In the genomic region with DNA sequence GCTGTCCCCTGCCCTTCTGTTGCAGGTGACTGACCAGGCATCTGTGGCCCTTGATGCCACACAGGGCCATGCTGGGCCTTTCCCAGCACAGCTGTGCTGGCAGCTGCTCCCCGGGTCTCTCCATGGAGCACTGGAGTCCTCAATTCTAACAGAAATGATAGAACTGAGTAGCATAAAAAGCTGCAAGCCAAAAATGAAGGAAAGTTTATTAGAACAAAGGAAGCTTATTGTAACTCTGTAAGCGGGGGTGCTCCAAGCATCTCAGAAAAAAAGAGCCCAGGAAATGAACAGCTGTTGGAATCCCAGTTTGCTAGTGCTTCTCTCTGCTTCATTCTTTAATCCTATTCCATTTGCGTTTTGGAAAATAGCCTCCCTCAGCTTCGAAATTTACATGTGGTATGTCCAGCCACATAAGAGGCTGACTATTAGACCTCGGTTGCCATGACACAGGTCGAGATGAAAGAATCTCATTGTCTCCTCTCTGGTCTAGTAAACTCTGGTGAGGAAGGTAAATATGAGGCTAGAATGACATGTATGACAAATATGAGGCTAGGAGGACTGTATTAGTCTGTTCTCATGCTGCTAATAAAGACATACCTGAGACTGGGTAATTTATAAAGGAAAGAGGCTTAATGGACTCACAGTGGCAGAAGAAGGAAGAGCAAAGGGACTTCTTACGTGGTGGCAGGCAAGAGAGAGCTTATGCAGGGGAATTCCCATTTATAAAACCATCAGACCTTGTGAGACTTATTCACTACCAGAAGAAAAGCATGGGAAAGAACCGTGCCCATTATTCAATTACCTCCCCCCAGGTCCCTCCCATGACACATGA, we compare ENCODE assay signal across 1 cellular context.
TF ChIP-seq lines count a peak whose summit lies in the region.

No MANE protein-coding gene starts in this region.

TF ChIP-seq in GM12878, 131 proteins besides CTCF, POLR2A, EP300 and RAD21 (continued from another document):
- TF ChIP-seq CUX1 (IDR thresholded peaks at IDR 0.05; ENCODE audit: insufficient replicate concordance, low read depth, low read length): no peak
- TF ChIP-seq JUND (IDR thresholded peaks at IDR 0.05; ENCODE audit: low read depth, low read length): no peak
- peak; percentile 75 for TF ChIP-seq ATF7 (IDR thresholded peaks at IDR 0.05; ENCODE audit: low read depth)
- TF ChIP-seq NFYA (IDR thresholded peaks at IDR 0.05; ENCODE audit: borderline replicate concordance, low read depth, low read length): no peak
- TF ChIP-seq SPI1 (IDR thresholded peaks at IDR 0.05; ENCODE audit: borderline replicate concordance, insufficient read depth, low read depth, low read length): no peak
- no peak for TF ChIP-seq SUZ12 (IDR thresholded peaks at IDR 0.05; ENCODE audit: unreplicated experiment)
- no peak for TF ChIP-seq SREBF2 (IDR thresholded peaks at IDR 0.05; ENCODE audit: low read length)
- 0 out of 2 replicates have a peak, but pooled peaks have one; percentile 52 for TF ChIP-seq IKZF1 (conservative IDR thresholded peaks at IDR 0.05)
- TF ChIP-seq NFXL1 (IDR thresholded peaks at IDR 0.05; ENCODE audit: borderline replicate concordance): no peak
- TF ChIP-seq ZBED1 (IDR thresholded peaks at IDR 0.05; ENCODE audit: borderline replicate concordance): no peak
- no peak for TF ChIP-seq LARP7 (IDR thresholded peaks at IDR 0.05)
- no peak for TF ChIP-seq CBX3 (IDR thresholded peaks at IDR 0.05; ENCODE audit: borderline replicate concordance, low read depth)
- TF ChIP-seq, protein P1, sequence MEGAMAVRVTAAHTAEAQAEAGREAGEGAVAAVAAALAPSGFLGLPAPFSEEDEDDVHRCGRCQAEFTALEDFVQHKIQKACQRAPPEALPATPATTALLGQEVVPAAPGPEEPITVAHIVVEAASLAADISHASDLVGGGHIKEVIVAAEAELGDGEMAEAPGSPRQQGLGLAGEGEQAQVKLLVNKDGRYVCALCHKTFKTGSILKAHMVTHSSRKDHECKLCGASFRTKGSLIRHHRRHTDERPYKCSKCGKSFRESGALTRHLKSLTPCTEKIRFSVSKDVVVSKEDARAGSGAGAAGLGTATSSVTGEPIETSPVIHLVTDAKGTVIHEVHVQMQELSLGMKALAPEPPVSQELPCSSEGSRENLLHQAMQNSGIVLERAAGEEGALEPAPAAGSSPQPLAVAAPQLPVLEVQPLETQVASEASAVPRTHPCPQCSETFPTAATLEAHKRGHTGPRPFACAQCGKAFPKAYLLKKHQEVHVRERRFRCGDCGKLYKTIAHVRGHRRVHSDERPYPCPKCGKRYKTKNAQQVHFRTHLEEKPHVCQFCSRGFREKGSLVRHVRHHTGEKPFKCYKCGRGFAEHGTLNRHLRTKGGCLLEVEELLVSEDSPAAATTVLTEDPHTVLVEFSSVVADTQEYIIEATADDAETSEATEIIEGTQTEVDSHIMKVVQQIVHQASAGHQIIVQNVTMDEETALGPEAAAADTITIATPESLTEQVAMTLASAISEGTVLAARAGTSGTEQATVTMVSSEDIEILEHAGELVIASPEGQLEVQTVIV (IDR thresholded peaks at IDR 0.05; ENCODE audit: borderline replicate concordance, partially characterized antibody): no peak
- TF ChIP-seq RFX5 (IDR thresholded peaks at IDR 0.05; ENCODE audit: low read depth, low read length): no peak
- 0 out of 2 replicates have a peak, but pooled peaks have one; percentile 8 for TF ChIP-seq YY1 (IDR thresholded peaks at IDR 0.05; ENCODE audit: low read depth, low read length)
- peak; percentile 76; the same call in 1 of the 2 replicates for TF ChIP-seq NBN (IDR thresholded peaks at IDR 0.05)
- TF ChIP-seq IKZF2 (IDR thresholded peaks at IDR 0.05): peak; percentile 56 to 61; a peak in 2 of 4 replicates
- no peak for TF ChIP-seq POLR2AphosphoS5 (IDR thresholded peaks at IDR 0.05; ENCODE audit: low read length)
- no peak for TF ChIP-seq NFIC (IDR thresholded peaks at IDR 0.05; ENCODE audit: low read depth, low read length)
- peak in 1 of 2 experiments; percentile 30; a peak in 1 of 4 replicates for TF ChIP-seq BHLHE40 (IDR thresholded peaks at IDR 0.05; ENCODE audit: borderline replicate concordance in 1 of 2, low read depth in 2 of 2, low read length in 1 of 2)
- TF ChIP-seq HDAC2 (IDR thresholded peaks at IDR 0.05): no peak
- no peak for TF ChIP-seq POLR2AphosphoS2 (IDR thresholded peaks at IDR 0.05; ENCODE audit: low read depth, low read length)
- TF ChIP-seq ZZZ3 (IDR thresholded peaks at IDR 0.05; ENCODE audit: control insufficient read depth, insufficient read length, low read depth): no peak
- TF ChIP-seq GATAD2B (conservative IDR thresholded peaks at IDR 0.05; ENCODE audit: low read depth): peak; percentile 57; the same call in 1 of the 2 replicates
- TF ChIP-seq, protein P2, sequence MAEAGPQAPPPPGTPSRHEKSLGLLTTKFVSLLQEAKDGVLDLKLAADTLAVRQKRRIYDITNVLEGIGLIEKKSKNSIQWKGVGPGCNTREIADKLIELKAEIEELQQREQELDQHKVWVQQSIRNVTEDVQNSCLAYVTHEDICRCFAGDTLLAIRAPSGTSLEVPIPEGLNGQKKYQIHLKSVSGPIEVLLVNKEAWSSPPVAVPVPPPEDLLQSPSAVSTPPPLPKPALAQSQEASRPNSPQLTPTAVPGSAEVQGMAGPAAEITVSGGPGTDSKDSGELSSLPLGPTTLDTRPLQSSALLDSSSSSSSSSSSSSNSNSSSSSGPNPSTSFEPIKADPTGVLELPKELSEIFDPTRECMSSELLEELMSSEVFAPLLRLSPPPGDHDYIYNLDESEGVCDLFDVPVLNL (IDR thresholded peaks at IDR 0.05; ENCODE audit: low read depth, low read length): no peak
- TF ChIP-seq MXI1 (IDR thresholded peaks at IDR 0.05; ENCODE audit: low read depth, low read length): no peak
- TF ChIP-seq, protein P3, sequence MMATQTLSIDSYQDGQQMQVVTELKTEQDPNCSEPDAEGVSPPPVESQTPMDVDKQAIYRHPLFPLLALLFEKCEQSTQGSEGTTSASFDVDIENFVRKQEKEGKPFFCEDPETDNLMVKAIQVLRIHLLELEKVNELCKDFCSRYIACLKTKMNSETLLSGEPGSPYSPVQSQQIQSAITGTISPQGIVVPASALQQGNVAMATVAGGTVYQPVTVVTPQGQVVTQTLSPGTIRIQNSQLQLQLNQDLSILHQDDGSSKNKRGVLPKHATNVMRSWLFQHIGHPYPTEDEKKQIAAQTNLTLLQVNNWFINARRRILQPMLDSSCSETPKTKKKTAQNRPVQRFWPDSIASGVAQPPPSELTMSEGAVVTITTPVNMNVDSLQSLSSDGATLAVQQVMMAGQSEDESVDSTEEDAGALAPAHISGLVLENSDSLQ (IDR thresholded peaks at IDR 0.05): peak; percentile 40; the same call in 1 of the 2 replicates
- TF ChIP-seq MTA3 (IDR thresholded peaks at IDR 0.05; ENCODE audit: borderline replicate concordance, low read length): no peak
- TF ChIP-seq ZNF622 (IDR thresholded peaks at IDR 0.05): no peak
- no peak for TF ChIP-seq CBX5 (IDR thresholded peaks at IDR 0.05; ENCODE audit: low read depth)
- TF ChIP-seq, protein P4, sequence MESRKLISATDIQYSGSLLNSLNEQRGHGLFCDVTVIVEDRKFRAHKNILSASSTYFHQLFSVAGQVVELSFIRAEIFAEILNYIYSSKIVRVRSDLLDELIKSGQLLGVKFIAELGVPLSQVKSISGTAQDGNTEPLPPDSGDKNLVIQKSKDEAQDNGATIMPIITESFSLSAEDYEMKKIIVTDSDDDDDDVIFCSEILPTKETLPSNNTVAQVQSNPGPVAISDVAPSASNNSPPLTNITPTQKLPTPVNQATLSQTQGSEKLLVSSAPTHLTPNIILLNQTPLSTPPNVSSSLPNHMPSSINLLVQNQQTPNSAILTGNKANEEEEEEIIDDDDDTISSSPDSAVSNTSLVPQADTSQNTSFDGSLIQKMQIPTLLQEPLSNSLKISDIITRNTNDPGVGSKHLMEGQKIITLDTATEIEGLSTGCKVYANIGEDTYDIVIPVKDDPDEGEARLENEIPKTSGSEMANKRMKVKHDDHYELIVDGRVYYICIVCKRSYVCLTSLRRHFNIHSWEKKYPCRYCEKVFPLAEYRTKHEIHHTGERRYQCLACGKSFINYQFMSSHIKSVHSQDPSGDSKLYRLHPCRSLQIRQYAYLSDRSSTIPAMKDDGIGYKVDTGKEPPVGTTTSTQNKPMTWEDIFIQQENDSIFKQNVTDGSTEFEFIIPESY (IDR thresholded peaks at IDR 0.05): no peak
- no peak for TF ChIP-seq TBL1XR1 (IDR thresholded peaks at IDR 0.05; ENCODE audit: low read depth, low read length)
